ENCODE assay signal across 32 cellular contexts in the genomic region with DNA sequence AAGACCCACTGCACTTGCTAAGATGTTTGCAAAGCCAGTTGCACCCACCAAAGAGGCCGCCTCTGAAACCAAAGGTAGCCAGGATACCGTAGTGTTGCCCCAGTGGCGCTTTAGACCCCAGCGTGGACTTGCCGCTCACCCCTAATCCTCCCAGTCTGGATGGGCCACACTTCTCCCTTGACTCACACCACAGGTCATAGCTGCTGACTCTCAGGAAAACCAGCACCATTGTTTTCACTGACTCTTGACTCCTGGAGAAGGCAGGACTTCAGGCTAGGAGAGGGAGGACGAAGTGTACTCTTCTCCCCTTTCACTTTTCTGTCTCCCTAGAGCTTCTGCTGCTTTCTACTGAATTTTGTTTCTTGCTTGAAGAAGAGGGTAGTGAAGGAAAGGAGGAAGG. TPM values are rescaled to one million over a fixed set of nuclear protein-coding genes. Genes with fewer than 3 reads are reported as not detected.
"Had no signal": no experiment of that assay in that cellular context is flagged by ENCODE, and none has a peak within 500 bp of the region (broad histone marks: within the 10 kb centered on the region; RNA-seq: fewer than 3 reads in every experiment).

No MANE protein-coding gene starts in this region.

- H3K79me2 ChIP-seq: hepatocyte had no signal

- H3K4me1 Mint-ChIP-seq: mesothelial cell of epicardium; naive B cell; neural progenitor cell; stimulated activated memory B cell treated with anti-CD40 and anti-IgM and Interleukin-4, amounts not matched to agents 10 μg/mL and 1 μg/mL and 100 μg/mL, for 72 hours had no signal

- H3K36me3 ChIP-seq: colonic mucosa, gastroesophageal sphincter, heart left ventricle, left lung, neural progenitor cell, prostate gland, right atrium auricular region, sigmoid colon, thoracic aorta, tibial nerve, upper lobe of left lung had no signal

- ATAC-seq: effector memory CD8-positive, alpha-beta T cell; esophagus mucosa; foreskin keratinocyte; gastroesophageal sphincter; left lung; mucosa of descending colon; natural killer cell treated with Interleukin-12 subunit alpha and Interleukin-12 subunit beta and Interleukin-15 and Interleukin-18, amount 100 ng/mL, for 72 hours; stimulated activated memory B cell treated with anti-CD40 and anti-IgM and Interleukin-4, amounts not matched to agents 10 μg/mL and 1 μg/mL and 100 μg/mL, for 72 hours had no signal

- H3K27ac Mint-ChIP-seq: dendritic cell treated with granulocyte-macrophage colony-stimulating factor and Interleukin-4, amounts not matched to agents 40 ng/mL and 50 ng/mL, for 4 days; mesothelial cell of epicardium; naive B cell; natural killer cell treated with Interleukin-12 subunit alpha and Interleukin-12 subunit beta and Interleukin-15 and Interleukin-18, amount 100 ng/mL, for 72 hours; neural progenitor cell; stimulated activated memory B cell treated with anti-CD40 and anti-IgM and Interleukin-4, amounts not matched to agents 10 μg/mL and 1 μg/mL and 100 μg/mL, for 72 hours; stimulated activated naive CD8-positive, alpha-beta T cell treated with anti-CD3 and anti-CD28 coated beads, Interleukin-15, Interleukin-2, amounts not matched to agents 100 ng/mL and 50 ng/mL, for 24 hours had no signal

- H3K9me3 ChIP-seq: colonic mucosa, gastroesophageal sphincter, heart left ventricle, left lung, mucosa of descending colon, prostate gland, right atrium auricular region, sigmoid colon, spleen, thoracic aorta, tibial nerve, upper lobe of left lung had no signal

- H3K27ac ChIP-seq: colonic mucosa, epithelial cell of prostate, foreskin keratinocyte, gastroesophageal sphincter, heart left ventricle, hepatocyte, left lung, neural progenitor cell, prostate gland, right atrium auricular region, sigmoid colon, spleen, thoracic aorta, tibial nerve, upper lobe of left lung had no signal

- H3K36me3 Mint-ChIP-seq: mesothelial cell of epicardium; naive B cell; natural killer cell treated with Interleukin-12 subunit alpha and Interleukin-12 subunit beta and Interleukin-15 and Interleukin-18, amount 100 ng/mL, for 72 hours; neural progenitor cell; stimulated activated memory B cell treated with anti-CD40 and anti-IgM and Interleukin-4, amounts not matched to agents 10 μg/mL and 1 μg/mL and 100 μg/mL, for 72 hours had no signal

- H3K4me2 ChIP-seq: hepatocyte, neural progenitor cell had no signal

- H3K9ac ChIP-seq: neural progenitor cell had no signal

- H3K9me3 Mint-ChIP-seq: dendritic cell treated with granulocyte-macrophage colony-stimulating factor and Interleukin-4, amounts not matched to agents 40 ng/mL and 50 ng/mL, for 4 days; effector memory CD8-positive, alpha-beta T cell; mesothelial cell of epicardium; natural killer cell treated with Interleukin-12 subunit alpha and Interleukin-12 subunit beta and Interleukin-15 and Interleukin-18, amount 100 ng/mL, for 72 hours; stimulated activated memory B cell treated with anti-CD40 and anti-IgM and Interleukin-4, amounts not matched to agents 10 μg/mL and 1 μg/mL and 100 μg/mL, for 72 hours; stimulated activated naive CD8-positive, alpha-beta T cell treated with anti-CD3 and anti-CD28 coated beads, Interleukin-15, Interleukin-2, amounts not matched to agents 100 ng/mL and 50 ng/mL, for 24 hours had no signal

- H3K4me3 ChIP-seq: colonic mucosa, gastroesophageal sphincter, heart left ventricle, hepatocyte, left lung, mucosa of descending colon, neural progenitor cell, prostate gland, right atrium auricular region, sigmoid colon, spleen, thoracic aorta, tibial nerve, upper lobe of left lung had no signal

- H3K27me3 ChIP-seq: colonic mucosa, gastroesophageal sphincter, hepatocyte, left lung, neural progenitor cell, right atrium auricular region, sigmoid colon, spleen, tibial nerve, upper lobe of left lung had no signal

- H3K27me3 Mint-ChIP-seq: effector memory CD8-positive, alpha-beta T cell; naive B cell; natural killer cell treated with Interleukin-12 subunit alpha and Interleukin-12 subunit beta and Interleukin-15 and Interleukin-18, amount 100 ng/mL, for 72 hours; stimulated activated memory B cell treated with anti-CD40 and anti-IgM and Interleukin-4, amounts not matched to agents 10 μg/mL and 1 μg/mL and 100 μg/mL, for 72 hours; stimulated activated naive CD8-positive, alpha-beta T cell treated with anti-CD3 and anti-CD28 coated beads, Interleukin-15, Interleukin-2, amounts not matched to agents 100 ng/mL and 50 ng/mL, for 24 hours had no signal

- H3K4me1 ChIP-seq: colonic mucosa, foreskin keratinocyte, gastroesophageal sphincter, left lung, neural progenitor cell, prostate gland, right atrium auricular region, sigmoid colon, spleen, tibial nerve, upper lobe of left lung had no signal

- FAIRE-seq: kidney, urothelium cell line had no signal

- H3K4me3 Mint-ChIP-seq: dendritic cell treated with granulocyte-macrophage colony-stimulating factor and Interleukin-4, amounts not matched to agents 40 ng/mL and 50 ng/mL, for 4 days; effector memory CD8-positive, alpha-beta T cell; mesothelial cell of epicardium; naive B cell; natural killer cell treated with Interleukin-12 subunit alpha and Interleukin-12 subunit beta and Interleukin-15 and Interleukin-18, amount 100 ng/mL, for 72 hours; neural progenitor cell; stimulated activated memory B cell treated with anti-CD40 and anti-IgM and Interleukin-4, amounts not matched to agents 10 μg/mL and 1 μg/mL and 100 μg/mL, for 72 hours; stimulated activated naive CD8-positive, alpha-beta T cell treated with anti-CD3 and anti-CD28 coated beads, Interleukin-15, Interleukin-2, amounts not matched to agents 100 ng/mL and 50 ng/mL, for 24 hours had no signal

- DNase-seq: colonic mucosa; effector memory CD8-positive, alpha-beta T cell; foreskin keratinocyte; heart left ventricle; kidney; left lung; mesenchymal stem cell; mucosa of descending colon; naive B cell; nucleus accumbens; sigmoid colon; spleen; stimulated activated CD4-positive, alpha-beta T cell treated with anti-CD3 and anti-CD28 coated beads, Interleukin-4, amount 100 ng/mL, for 4 hours; upper lobe of left lung had no signal

- H2AFZ ChIP-seq: hepatocyte, neural progenitor cell had no signal

RNA-seq across cellular contexts. Expression of gene RAB19, which starts 22.3 kb away (rescaled TPM):
- total RNA-seq: chondrocyte, gastroesophageal sphincter, heart left ventricle, lung microvascular endothelial cell, osteocyte, right atrium auricular region, sigmoid colon, thoracic aorta, tibial nerve had no signal
- polyA plus RNA-seq: foreskin keratinocyte, heart left ventricle, spleen had no signal
